ENCODE assay signal across 18 cellular contexts in genomic region chr16:1301562-1301961, GRCh38. TPM values are rescaled to one million over a fixed set of nuclear protein-coding genes. Genes with fewer than 3 reads are reported as not detected.
DNase-seq lines count a peak whose midpoint lies in the region; ATAC-seq and TF ChIP-seq lines count a peak whose summit lies in the region.
"Had no signal": no experiment of that assay in that cellular context is flagged by ENCODE, and none has a peak within 500 bp of the region (broad histone marks: within the 10 kb centered on the region; RNA-seq: fewer than 3 reads in every experiment).

No MANE protein-coding gene starts in this region.

- CTCF ChIA-PET in activated CD8-positive, alpha-beta T cell treated with anti-CD3 and anti-CD28 coated beads, Interleukin-2, amount 10 ng/mL, durations not matched to agents 7 days and 5 days (lab: Charles Lee): interaction anchor here (1.0 to 1.5 kb wide), 2 partner anchors 11 to 14 kb away, joined by 3 to 7 read pairs; no protein-coding TSS in a partner anchor
- CTCF ChIA-PET in activated CD8-positive, alpha-beta T cell treated with anti-CD3 and anti-CD28 coated beads for 36 hours (lab: Charles Lee): interaction anchor here (0.6 to 2.3 kb wide), 8 partner anchors 9 to 111 kb away, joined by 3 to 7 read pairs (median 4); no protein-coding TSS in a partner anchor

- H3K4me3 ChIP-seq in H7 (ENCODE audit: insufficient read depth, low read depth, low read length): no peak overlapping the region
- no peak overlapping the region for H3K4me3 ChIP-seq in parathyroid adenoma (ENCODE audit: low read depth, low read length)
- no peak overlapping the region for H3K4me3 ChIP-seq in stomach
- H3K4me3 ChIP-seq: left lung, SK-N-MC, tibial artery had no signal

- H3K27me3 ChIP-seq in H7 (ENCODE audit: control insufficient read depth, insufficient read depth, low read length) (no peaks in the 10 kb centered on the region), parathyroid adenoma (ENCODE audit: control insufficient read depth, insufficient read depth, low read length) (no peaks in the 10 kb centered on the region), stomach (peaks cover 4 to 54% (median 7%) of the 10 kb centered on the region in 3 donors)

- H3K4me2 ChIP-seq in parathyroid adenoma (ENCODE audit: low read length): no peak overlapping the region

- peaks cover 2% of the 10 kb centered on the region for H3K27me3 Mint-ChIP-seq in activated CD8-positive, alpha-beta T cell treated with anti-CD3 and anti-CD28 coated beads, Interleukin-2, amount 10 ng/mL, durations not matched to agents 7 days and 5 days (ENCODE audit: low read depth)
- peaks cover 4% of the 10 kb centered on the region for H3K27me3 Mint-ChIP-seq in activated CD8-positive, alpha-beta T cell treated with anti-CD3 and anti-CD28 coated beads for 36 hours
- peaks cover 18% of the 10 kb centered on the region for H3K27me3 Mint-ChIP-seq in central memory CD8-positive, alpha-beta T cell

- no peaks in the 10 kb centered on the region for H3K79me2 ChIP-seq in parathyroid adenoma

- no peak for TF ChIP-seq POLR2A in stomach (IDR thresholded peaks at IDR 0.05)

- no peaks in the 10 kb centered on the region for H3K36me3 Mint-ChIP-seq in activated CD8-positive, alpha-beta T cell treated with anti-CD3 and anti-CD28 coated beads, Interleukin-2, amount 10 ng/mL, durations not matched to agents 7 days and 5 days (ENCODE audit: low read depth)
- no peaks in the 10 kb centered on the region for H3K36me3 Mint-ChIP-seq in activated CD8-positive, alpha-beta T cell treated with anti-CD3 and anti-CD28 coated beads for 36 hours (ENCODE audit: low read depth)
- H3K36me3 Mint-ChIP-seq in central memory CD8-positive, alpha-beta T cell (ENCODE audit: insufficient read depth): peaks cover 2% of the 10 kb centered on the region

- H3K9ac ChIP-seq in parathyroid adenoma: no peak overlapping the region

- no peaks in the 10 kb centered on the region for H3K36me3 ChIP-seq in H7 (replicated peaks; ENCODE audit: control insufficient read depth, insufficient read depth, low read length)
- no peaks in the 10 kb centered on the region for H3K36me3 ChIP-seq in parathyroid adenoma (ENCODE audit: control insufficient read depth, insufficient read depth, low read length)
- no peaks in the 10 kb centered on the region for H3K36me3 ChIP-seq in stomach
- H3K36me3 ChIP-seq: left lung, tibial artery had no signal

- H3K4me1 ChIP-seq in parathyroid adenoma (peaks cover 22% of the 10 kb centered on the region), stomach (peaks cover 26 to 39% (median 34%) of the 10 kb centered on the region in 4 donors)

- 79 to 81% (median 80%) methylated on average over 6 to 12 of the region's 12 CpGs for WGBS in stomach, 5 donors

- TF ChIP-seq EP300 in stomach (IDR thresholded peaks at IDR 0.05): no peak

- no peak for TF ChIP-seq CTCF in activated CD8-positive, alpha-beta T cell treated with anti-CD3 and anti-CD28 coated beads for 36 hours (IDR thresholded peaks at IDR 0.05)
- TF ChIP-seq CTCF in parathyroid adenoma (IDR thresholded peaks at IDR 0.05) (no peak), stomach (IDR thresholded peaks at IDR 0.05) (no peak)

- peaks cover 41% of the 10 kb centered on the region for H3K4me1 Mint-ChIP-seq in activated CD8-positive, alpha-beta T cell treated with anti-CD3 and anti-CD28 coated beads, Interleukin-2, amount 10 ng/mL, durations not matched to agents 7 days and 5 days (ENCODE audit: low read depth)
- peaks cover 34% of the 10 kb centered on the region for H3K4me1 Mint-ChIP-seq in activated CD8-positive, alpha-beta T cell treated with anti-CD3 and anti-CD28 coated beads for 36 hours (ENCODE audit: low read depth)
- H3K4me1 Mint-ChIP-seq in central memory CD8-positive, alpha-beta T cell: peaks cover 17% of the 10 kb centered on the region

- H3K27ac Mint-ChIP-seq in activated CD8-positive, alpha-beta T cell treated with anti-CD3 and anti-CD28 coated beads, Interleukin-2, amount 10 ng/mL, durations not matched to agents 7 days and 5 days: no peak overlapping the region
- H3K27ac Mint-ChIP-seq in activated CD8-positive, alpha-beta T cell treated with anti-CD3 and anti-CD28 coated beads for 36 hours: no peak overlapping the region
- H3K27ac Mint-ChIP-seq in central memory CD8-positive, alpha-beta T cell (ENCODE audit: low read depth): peak overlapping the region; percentile 56
- H3K27ac Mint-ChIP-seq: activated naive CD4-positive, alpha-beta T cell treated with anti-CD3 and anti-CD28 coated beads for 36 hours had no signal

- H3K27ac ChIP-seq in parathyroid adenoma (no peak overlapping the region), stomach (no peak overlapping the region)
- H3K27ac ChIP-seq: left lung, SK-N-MC, tibial artery, VCaP had no signal

- intact Hi-C loops in activated CD8-positive, alpha-beta T cell treated with anti-CD3 and anti-CD28 coated beads for 36 hours (cut with micrococcal nuclease): no loop called here
- intact Hi-C loops in stomach (cut with DNase I; ENCODE audit: low total_unique reads): no loop called here

- DNase-seq in activated CD8-positive, alpha-beta T cell treated with anti-CD3 and anti-CD28 coated beads, Interleukin-2, amount 10 ng/mL, durations not matched to agents 7 days and 5 days: no peak
- no peak for DNase-seq in activated CD8-positive, alpha-beta T cell treated with anti-CD3 and anti-CD28 coated beads for 36 hours
- DNase-seq in H7: peak; percentile 31
- DNase-seq in central memory CD8-positive, alpha-beta T cell (ENCODE audit: low spot score in 2 of 2): no peak
- no peak for DNase-seq in stomach
- no peak for DNase-seq in DMS79 (lab: John Stamatoyannopoulos, UW)
- DNase-seq: NCI-H2171 had no signal

- H3K9me3 ChIP-seq in parathyroid adenoma (ENCODE audit: control insufficient read depth, low read length): no peaks in the 10 kb centered on the region
- no peaks in the 10 kb centered on the region for H3K9me3 ChIP-seq in stomach
- H3K9me3 ChIP-seq: left lung, tibial artery had no signal

- H2AFZ ChIP-seq in parathyroid adenoma: peak overlapping the region; percentile 82

- no peak for ATAC-seq in activated CD8-positive, alpha-beta T cell treated with anti-CD3 and anti-CD28 coated beads, Interleukin-2, amount 10 ng/mL, durations not matched to agents 7 days and 5 days
- no peak for ATAC-seq in activated CD8-positive, alpha-beta T cell treated with anti-CD3 and anti-CD28 coated beads for 36 hours
- ATAC-seq in central memory CD8-positive, alpha-beta T cell (replicated peaks; ENCODE audit: extremely low read depth, poor library complexity, severe bottlenecking): no peak
- no peak for ATAC-seq in GM18858 (IDR thresholded peaks at IDR 0.05; ENCODE audit: unreplicated experiment)

- H3K9me3 Mint-ChIP-seq in activated CD8-positive, alpha-beta T cell treated with anti-CD3 and anti-CD28 coated beads, Interleukin-2, amount 10 ng/mL, durations not matched to agents 7 days and 5 days (ENCODE audit: insufficient read depth): no peaks in the 10 kb centered on the region
- no peaks in the 10 kb centered on the region for H3K9me3 Mint-ChIP-seq in activated CD8-positive, alpha-beta T cell treated with anti-CD3 and anti-CD28 coated beads for 36 hours
- H3K9me3 Mint-ChIP-seq in central memory CD8-positive, alpha-beta T cell: no peaks in the 10 kb centered on the region

- peak overlapping the region; percentile 4 for H3K4me3 Mint-ChIP-seq in activated CD8-positive, alpha-beta T cell treated with anti-CD3 and anti-CD28 coated beads, Interleukin-2, amount 10 ng/mL, durations not matched to agents 7 days and 5 days
- no peak overlapping the region for H3K4me3 Mint-ChIP-seq in activated CD8-positive, alpha-beta T cell treated with anti-CD3 and anti-CD28 coated beads for 36 hours
- H3K4me3 Mint-ChIP-seq in central memory CD8-positive, alpha-beta T cell: peak overlapping the region; percentile 42
- H3K4me3 Mint-ChIP-seq: activated naive CD4-positive, alpha-beta T cell treated with anti-CD3 and anti-CD28 coated beads for 36 hours had no signal

- POLR2A ChIA-PET in activated CD8-positive, alpha-beta T cell treated with anti-CD3 and anti-CD28 coated beads, Interleukin-2, amount 10 ng/mL, durations not matched to agents 7 days and 5 days (lab: Charles Lee): no interaction called here
- POLR2A ChIA-PET in activated CD8-positive, alpha-beta T cell treated with anti-CD3 and anti-CD28 coated beads for 36 hours (lab: Charles Lee): no interaction called here

RNA-seq across cellular contexts. Expression of gene UBE2I, which starts 7.9 kb away (rescaled TPM):
- total RNA-seq in activated CD8-positive, alpha-beta T cell treated with anti-CD3 and anti-CD28 coated beads, Interleukin-2, amount 10 ng/mL, durations not matched to agents 7 days and 5 days: 100 to 1,000 TPM; 207 to 237 TPM
- 100 to 1,000 TPM; 245 to 254 TPM for total RNA-seq in activated CD8-positive, alpha-beta T cell treated with anti-CD3 and anti-CD28 coated beads for 36 hours
- 79.9 and 80.2 TPM in 2 replicates for total RNA-seq in H7 (2014; rRNA removed; shearing (Covaris generic))
- 10 to 100 TPM; 42.0 to 71.0 (median 48.0) TPM for total RNA-seq in stomach
- polyA plus RNA-seq in stomach: 10 to 100 TPM; 42.2 to 48.2 (median 42.6) TPM

RNA-seq across cellular contexts. Expression of gene BAIAP3, which starts 31.9 kb away (rescaled TPM):
- under 1 TPM; 0.24 to 0.63 TPM for total RNA-seq in activated CD8-positive, alpha-beta T cell treated with anti-CD3 and anti-CD28 coated beads, Interleukin-2, amount 10 ng/mL, durations not matched to agents 7 days and 5 days
- total RNA-seq in activated CD8-positive, alpha-beta T cell treated with anti-CD3 and anti-CD28 coated beads for 36 hours: under 1 TPM; 0.27 to 0.68 TPM
- 2.6 and 5.7 TPM in 2 replicates for total RNA-seq in H7 (2014; rRNA removed; shearing (Covaris generic))
- total RNA-seq in stomach: 10 to 100 TPM in 1 of 5 donors, 1 to 10 TPM in 4; 3.7 to 94.7 (median 6.7) TPM
- polyA plus RNA-seq in stomach: 1 to 10 TPM; 1.5 to 3.6 (median 2.5) TPM

RNA-seq across cellular contexts. Expression of gene TPSD1, which starts 45.7 kb away (rescaled TPM):
- total RNA-seq in activated CD8-positive, alpha-beta T cell treated with anti-CD3 and anti-CD28 coated beads, Interleukin-2, amount 10 ng/mL, durations not matched to agents 7 days and 5 days: not detected
- not detected for total RNA-seq in activated CD8-positive, alpha-beta T cell treated with anti-CD3 and anti-CD28 coated beads for 36 hours
- not detected in 2 replicates for total RNA-seq in H7 (2014; rRNA removed; shearing (Covaris generic))
- 1 to 10 TPM in 1 of 5 donors, not detected in 4; 7.6 TPM for total RNA-seq in stomach
- 1 to 10 TPM in 2 of 3 donors, under 1 TPM in 1; 0.70 to 6.4 (median 2.6) TPM for polyA plus RNA-seq in stomach
- total RNA-seq: activated naive CD4-positive, alpha-beta T cell treated with anti-CD3 and anti-CD28 coated beads for 36 hours; aorta; pulmonary artery endothelial cell; T-helper 2 cell treated with Interferon-gamma antibody and Interleukin-4, amounts not matched to agents 100 ng/mL and 5 ng/mL, for 36 hours had no signal
- polyA plus RNA-seq: BJ had no signal

RNA-seq across cellular contexts. Expression of gene TSR3, which starts 50.1 kb away (rescaled TPM):
- 10 to 100 TPM; 48.5 to 50.7 TPM for total RNA-seq in activated CD8-positive, alpha-beta T cell treated with anti-CD3 and anti-CD28 coated beads, Interleukin-2, amount 10 ng/mL, durations not matched to agents 7 days and 5 days
- total RNA-seq in activated CD8-positive, alpha-beta T cell treated with anti-CD3 and anti-CD28 coated beads for 36 hours: 10 to 100 TPM; 54.7 to 57.4 TPM
- total RNA-seq in H7 (2014; rRNA removed; shearing (Covaris generic)): 87.7 and 99.4 TPM in 2 replicates
- total RNA-seq in stomach: 100 to 1,000 TPM in 1 of 5 donors, 10 to 100 TPM in 3, 1 to 10 TPM in 1; 9.3 to 441 (median 41.1) TPM
- 10 to 100 TPM; 65.6 to 74.5 (median 71.9) TPM for polyA plus RNA-seq in stomach

RNA-seq across cellular contexts. Expression of gene GNPTG, which starts 50.2 kb away (rescaled TPM):
- total RNA-seq in activated CD8-positive, alpha-beta T cell treated with anti-CD3 and anti-CD28 coated beads, Interleukin-2, amount 10 ng/mL, durations not matched to agents 7 days and 5 days: 10 to 100 TPM; 24.2 to 25.1 TPM
- total RNA-seq in activated CD8-positive, alpha-beta T cell treated with anti-CD3 and anti-CD28 coated beads for 36 hours: 10 to 100 TPM; 17.3 to 19.2 TPM
- total RNA-seq in H7 (2014; rRNA removed; shearing (Covaris generic)): 16.2 and 21.5 TPM in 2 replicates
- 10 to 100 TPM; 32.5 to 87.9 (median 42.0) TPM for total RNA-seq in stomach
- polyA plus RNA-seq in stomach: 10 to 100 TPM; 30.0 to 56.1 (median 30.4) TPM
